ENCODE assay signal across 1 cellular context in the genomic region with DNA sequence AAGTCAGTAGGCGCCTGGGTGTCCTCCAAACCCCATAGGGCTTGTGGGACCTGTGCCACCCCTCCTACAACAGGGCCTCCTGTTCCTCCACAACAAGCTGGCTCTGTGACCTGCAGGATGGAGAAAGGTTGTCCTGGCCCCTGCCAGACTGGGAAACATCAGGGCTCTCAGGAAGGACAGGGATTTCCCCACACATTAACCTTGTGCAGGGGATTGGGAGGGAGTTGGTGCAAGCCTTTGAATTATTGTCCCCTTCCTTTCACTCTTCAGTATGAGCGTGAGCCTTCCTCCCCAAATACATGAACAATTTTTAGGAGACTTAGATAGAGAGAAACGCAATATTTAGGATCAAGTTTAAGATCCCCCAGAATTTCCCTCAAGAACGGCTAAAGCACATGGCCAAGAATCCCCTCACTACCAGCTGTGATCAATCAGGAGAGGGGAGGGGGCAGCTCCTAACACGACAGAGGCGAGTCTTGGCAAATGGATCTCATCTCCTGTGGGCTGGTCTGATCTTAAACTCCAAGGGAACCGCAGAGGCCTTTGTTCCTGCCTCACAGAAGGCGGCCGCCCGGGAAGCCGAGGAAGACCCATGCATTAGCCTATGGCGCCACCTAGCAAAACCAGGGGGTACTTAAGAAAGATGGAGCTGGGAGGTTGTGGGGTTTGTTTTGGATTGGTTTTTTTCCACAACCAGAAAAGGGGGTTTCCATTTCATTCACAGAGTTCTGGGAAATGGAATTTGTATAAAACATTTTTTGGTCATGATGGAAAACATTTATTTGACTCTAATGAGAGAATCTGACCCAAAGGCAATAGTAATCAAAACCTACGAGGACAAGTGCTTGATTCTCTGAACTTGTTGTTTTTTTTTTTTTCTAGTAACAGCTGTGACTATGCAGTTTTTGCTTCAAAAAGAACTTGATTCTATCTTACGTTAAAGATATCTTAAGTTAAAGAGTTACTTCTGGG.
TF ChIP-seq lines count a peak whose summit lies in the region.

No MANE protein-coding gene starts in this region.

TF ChIP-seq in HEK293, 187 proteins besides CTCF, POLR2A, EP300 and RAD21 (continued from another document):
- TF ChIP-seq ZSCAN30 (tag by site-specific recombination; IDR thresholded peaks at IDR 0.05) (peak; percentile 73; the same call in 1 of the 2 replicates), ZNF629 (tag by site-specific recombination; IDR thresholded peaks at IDR 0.05) (peak; percentile 20; the same call in 1 of the 2 replicates), ZNF654 (tag by site-specific recombination; IDR thresholded peaks at IDR 0.05; ENCODE audit: low read depth) (peak; percentile 98), ZNF623 (tag by site-specific recombination; IDR thresholded peaks at IDR 0.05) (no peak), ZNF24 (tag by site-specific recombination; IDR thresholded peaks at IDR 0.05) (0 out of 2 replicates have a peak, but pooled peaks have one; percentile 29), ZNF561 (tag by site-specific recombination; IDR thresholded peaks at IDR 0.05; ENCODE audit: borderline replicate concordance) (peak; percentile 73), ZNF660 (tag by site-specific recombination; IDR thresholded peaks at IDR 0.05) (peak; percentile 90), ZNF10 (tag by site-specific recombination; IDR thresholded peaks at IDR 0.05) (0 out of 2 replicates have a peak, but pooled peaks have one; percentile 7), ZBTB20 (tag by site-specific recombination; IDR thresholded peaks at IDR 0.05) (no peak), GLIS2 (tag by site-specific recombination; IDR thresholded peaks at IDR 0.05) (0 out of 2 replicates have a peak, but pooled peaks have one; percentile 39), ZSCAN16 (tag by site-specific recombination; IDR thresholded peaks at IDR 0.05) (no peak), ZNF510 (tag by site-specific recombination; IDR thresholded peaks at IDR 0.05; ENCODE audit: insufficient replicate concordance) (no peak), GFI1B (tag by site-specific recombination; IDR thresholded peaks at IDR 0.05) (no peak), ZNF274 (IDR thresholded peaks at IDR 0.05; ENCODE audit: low read length) (no peak), ZNF274 (tag by site-specific recombination; IDR thresholded peaks at IDR 0.05; ENCODE audit: borderline replicate concordance) (no peak), ZBTB17 (tag by site-specific recombination; IDR thresholded peaks at IDR 0.05) (peak; percentile 33; the same call in 1 of the 2 replicates), ZFP37 (tag by site-specific recombination; IDR thresholded peaks at IDR 0.05) (0 out of 2 replicates have a peak, but pooled peaks have one; percentile 38)
